24 cellular contexts compared by ENCODE assay signal in genomic region chr11:33916736-33917135, GRCh38.
"Had no signal": no experiment of that assay in that cellular context is flagged by ENCODE, and none has a peak within 500 bp of the region (broad histone marks: within the 10 kb centered on the region; RNA-seq: fewer than 3 reads in every experiment).

No MANE protein-coding gene starts in this region.

- ATAC-seq: foreskin keratinocyte; gastrocnemius medialis; heart right ventricle; left cardiac atrium; left lung; left ventricle myocardium superior; naive thymus-derived CD4-positive, alpha-beta T cell had no signal

- H3K36me3 ChIP-seq: esophagus muscularis mucosa, gastrocnemius medialis, heart right ventricle, left lung had no signal

- H3K4me1 ChIP-seq: esophagus muscularis mucosa, foreskin keratinocyte had no signal

- H3K4me3 ChIP-seq: coronary artery, dorsolateral prefrontal cortex, esophagus muscularis mucosa, gastrocnemius medialis, heart right ventricle, left lung, lung had no signal

- FAIRE-seq: colon, endothelial cell of umbilical vein, islet of Langerhans, keratinocyte had no signal

- H3K27me3 ChIP-seq: gastrocnemius medialis, left lung had no signal

- DNase-seq: dermis blood vessel endothelial cell; dorsolateral prefrontal cortex; effector CD4-positive, alpha-beta T cell; effector memory CD4-positive, alpha-beta T cell; foreskin keratinocyte; gastrocnemius medialis; glutamatergic neuron; head of caudate nucleus; heart right ventricle; hippocampal formation; left cardiac atrium; left lung; left ventricle myocardium superior; mammary epithelial cell; mesendoderm; midbrain; naive thymus-derived CD4-positive, alpha-beta T cell had no signal

- H3K9me3 ChIP-seq: gastrocnemius medialis had no signal

- H3K27ac ChIP-seq: coronary artery, dorsolateral prefrontal cortex, esophagus muscularis mucosa, foreskin keratinocyte, gastrocnemius medialis, heart right ventricle, left lung had no signal
